ENCODE assay signal across 10 cellular contexts in the genomic region with DNA sequence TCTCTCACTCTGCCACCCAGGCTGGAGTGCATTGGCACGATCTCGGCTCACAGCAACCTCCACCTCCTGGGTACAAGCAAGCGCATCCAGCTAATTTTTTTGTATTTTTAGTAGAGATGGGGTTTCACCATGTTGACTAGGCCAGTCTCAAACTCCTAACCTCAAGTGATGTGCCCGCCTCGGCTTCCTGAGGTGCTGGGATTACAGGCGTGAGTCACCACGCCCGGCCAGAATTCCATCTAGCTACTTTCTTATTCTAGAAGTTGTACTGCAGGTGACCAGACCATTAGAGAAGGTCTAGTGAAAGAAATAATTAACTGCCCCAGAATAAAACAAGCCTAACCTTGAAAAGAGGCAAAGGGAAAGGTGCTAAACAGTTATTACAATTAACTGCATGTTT. TPM values are rescaled to one million over a fixed set of nuclear protein-coding genes. Genes with fewer than 3 reads are reported as not detected.
A peak's percentile ranks its signal among the peaks of the same experiment; 100 is the strongest.
DNase-seq lines count a peak whose midpoint lies in the region; ATAC-seq and TF ChIP-seq lines count a peak whose summit lies in the region.
"Had no signal": no experiment of that assay in that cellular context is flagged by ENCODE, and none has a peak within 500 bp of the region (broad histone marks: within the 10 kb centered on the region; RNA-seq: fewer than 3 reads in every experiment).

No MANE protein-coding gene starts in this region.

- no peak overlapping the region for H2AFZ ChIP-seq in OCI-LY3 (ENCODE audit: low read depth, low read length)

- H3K4me1 ChIP-seq in OCI-LY3 (ENCODE audit: low read length) (peaks cover 20% of the 10 kb centered on the region), ectodermal cell (ENCODE audit: control insufficient read depth, insufficient read depth, low read length) (no peaks in the 10 kb centered on the region), prostate gland (replicated peaks) (no peaks in the 10 kb centered on the region)
- H3K4me1 ChIP-seq: uterus had no signal

- H3K27me3 ChIP-seq in OCI-LY3 (ENCODE audit: low read depth, low read length): no peaks in the 10 kb centered on the region
- no peaks in the 10 kb centered on the region for H3K27me3 ChIP-seq in ectodermal cell (ENCODE audit: control insufficient read depth, insufficient read depth, low read length, poor library complexity, severe bottlenecking)
- H3K27me3 ChIP-seq in prostate gland (replicated peaks; ENCODE audit: insufficient read depth): no peaks in the 10 kb centered on the region
- H3K27me3 ChIP-seq: uterus had no signal

- TF ChIP-seq CTCF in OCI-LY3 (IDR thresholded peaks at IDR 0.05; ENCODE audit: low read depth, low read length): no peak
- TF ChIP-seq CTCF in prostate gland (IDR thresholded peaks at IDR 0.05): no peak

- no peak for TF ChIP-seq POLR2A in prostate gland (IDR thresholded peaks at IDR 0.05)

- intact Hi-C loops in prostate gland (cut with DNase I): no loop called here

- no peak for ATAC-seq in GM21825 (IDR thresholded peaks at IDR 0.05; ENCODE audit: unreplicated experiment)

- H3K36me3 ChIP-seq in OCI-LY3 (replicated peaks; ENCODE audit: low read depth, low read length): peaks cover 5% of the 10 kb centered on the region
- no peaks in the 10 kb centered on the region for H3K36me3 ChIP-seq in ectodermal cell (ENCODE audit: control insufficient read depth, insufficient read depth, low read length)
- no peaks in the 10 kb centered on the region for H3K36me3 ChIP-seq in prostate gland
- H3K36me3 ChIP-seq: uterus had no signal

- DNase-seq in DMS 273 (lab: John Stamatoyannopoulos, UW; ENCODE audit: unreplicated experiment): peak; percentile 17
- DNase-seq in DMS 273 treated with DMSO at 0.1 percent for 48 hours (lab: John Stamatoyannopoulos, UW): no peak
- peak; percentile 19 for DNase-seq in prostate gland (ENCODE audit: low spot score)
- DNase-seq in globus pallidus (ENCODE audit: low spot score): no peak
- no peak for DNase-seq in NCI-H446 (lab: John Stamatoyannopoulos, UW)
- DNase-seq: uterus had no signal

- H4K20me1 ChIP-seq in OCI-LY3 (ENCODE audit: insufficient read depth, low read length): no peaks in the 10 kb centered on the region

- H3K79me2 ChIP-seq in OCI-LY3 (ENCODE audit: low read length): peaks cover 25% of the 10 kb centered on the region

- H3K27ac ChIP-seq in OCI-LY3 (ENCODE audit: low read length): no peak overlapping the region
- no peak overlapping the region for H3K27ac ChIP-seq in ectodermal cell (ENCODE audit: insufficient read depth, low read depth, low read length, poor library complexity, severe bottlenecking)
- H3K27ac ChIP-seq in prostate gland: no peak overlapping the region
- H3K27ac ChIP-seq: 22Rv1 had no signal

- WGBS in ectodermal cell, 2 experiments: 49 to 57% methylated on average over 8 of the region's 8 CpGs
- WGBS in prostate gland: 46% methylated on average over 8 of the region's 8 CpGs

- no peak overlapping the region for H3K9ac ChIP-seq in OCI-LY3 (ENCODE audit: low read length)

- H3K9me3 ChIP-seq in OCI-LY3 (ENCODE audit: insufficient read depth, low read length) (no peaks in the 10 kb centered on the region), ectodermal cell (ENCODE audit: control insufficient read depth, low read length) (no peaks in the 10 kb centered on the region), prostate gland (no peaks in the 10 kb centered on the region)
- H3K9me3 ChIP-seq: uterus had no signal

- H3K4me3 ChIP-seq in OCI-LY3 (ENCODE audit: low read length): no peak overlapping the region
- H3K4me3 ChIP-seq in ectodermal cell (ENCODE audit: insufficient read depth, low read depth, low read length): peak overlapping the region; percentile 24
- H3K4me3 ChIP-seq in prostate gland: peak overlapping the region; percentile 7 to 98
- H3K4me3 ChIP-seq: uterus had no signal

- peak overlapping the region; percentile 81; the same call in 1 of the 2 replicates for H3K4me2 ChIP-seq in OCI-LY3 (ENCODE audit: low read length)

RNA-seq across cellular contexts. Expression of a gene that starts 2.2 kb away (rescaled TPM):
- polyA plus RNA-seq in ectodermal cell (2013, experiment 1 of 4): 53.5 TPM
- 69.1 TPM for polyA plus RNA-seq in ectodermal cell (2013, experiment 2 of 4)
- polyA plus RNA-seq in ectodermal cell (2013, experiment 3 of 4): 38.7 TPM
- polyA plus RNA-seq in ectodermal cell (2013, experiment 4 of 4): 45.4 TPM
- total RNA-seq in prostate gland: 10 to 100 TPM; 69.8 to 79.8 TPM

Comparison
In these comparisons a context has a peak if more than half of its experiments do, and no peak if none do; other contexts are left out.
1. DNase-seq: peak in DMS 273 (single experiment) and prostate gland (single experiment); none in DMS 273 treated with DMSO at 0.1 percent for 48 hours (single experiment), globus pallidus (single experiment) and NCI-H446 (0 of 2).